8 cellular contexts compared by ENCODE assay signal in the genomic region with DNA sequence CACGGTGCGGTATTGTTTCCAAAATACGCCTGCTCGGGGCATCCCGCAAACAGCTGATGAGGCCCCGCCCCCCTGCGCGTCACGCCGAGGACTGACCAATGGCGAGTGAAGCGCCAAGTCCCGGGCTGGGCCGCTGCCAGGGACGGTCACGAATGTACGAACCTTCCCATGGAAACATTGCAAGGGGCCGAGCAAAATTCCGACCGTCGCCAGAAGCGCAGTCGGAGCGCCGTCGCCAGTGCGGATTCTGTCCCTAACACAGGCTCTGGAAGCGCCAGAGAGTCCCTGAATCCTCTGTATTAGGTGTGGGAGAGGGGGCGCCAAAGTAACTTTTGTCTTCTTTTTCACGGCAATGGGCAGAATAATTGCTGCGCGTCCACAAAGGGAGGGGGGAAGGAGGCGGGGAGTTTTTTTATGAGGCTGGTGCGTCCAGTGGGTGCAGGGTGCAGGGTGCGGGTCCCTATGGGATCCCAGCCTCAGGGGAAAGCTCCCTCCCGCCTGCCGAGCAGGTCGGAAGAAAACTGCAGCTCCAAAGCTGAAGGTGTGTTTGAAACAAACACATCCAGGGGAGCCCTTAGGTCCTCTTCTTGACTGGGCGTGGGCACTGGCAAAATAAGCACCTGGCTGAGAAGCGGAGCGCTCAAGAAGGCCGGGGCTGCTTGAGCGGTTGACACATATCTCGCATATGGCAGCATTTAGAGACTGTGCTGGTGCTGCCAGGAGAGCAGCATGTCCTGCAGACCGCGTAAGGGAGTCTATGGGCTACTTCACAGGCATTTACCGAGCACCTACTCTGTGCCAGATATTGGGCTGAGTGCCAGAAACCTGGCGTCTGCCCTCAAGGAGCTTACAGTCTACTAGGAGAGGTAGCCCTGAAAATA. TPM values are rescaled to one million over a fixed set of nuclear protein-coding genes. Genes with fewer than 3 reads are reported as not detected.
A peak's percentile ranks its signal among the peaks of the same experiment; 100 is the strongest.
DNase-seq lines count a peak whose midpoint lies in the region; TF ChIP-seq lines count a peak whose summit lies in the region.

A gene with protein sequence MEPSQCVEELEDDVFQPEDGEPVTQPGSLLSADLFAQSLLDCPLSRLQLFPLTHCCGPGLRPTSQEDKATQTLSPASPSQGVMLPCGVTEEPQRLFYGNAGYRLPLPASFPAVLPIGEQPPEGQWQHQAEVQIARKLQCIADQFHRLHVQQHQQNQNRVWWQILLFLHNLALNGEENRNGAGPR (minus strand): TSS at position 25 of the 881 bp plus-strand sequence. CDS start 2,793 bp downstream, outside the sequence.

- no peak for TF ChIP-seq CTCF in suprapubic skin (IDR thresholded peaks at IDR 0.05)

- CTCF ChIA-PET in HEK293T (lab: Yijun Ruan, JAX) = interaction anchor here (1.0 to 1.9 kb wide), 2 partner anchors 9 to 64 kb away, joined by 4 to 5 read pairs; no protein-coding TSS in a partner anchor

- H3K27ac ChIP-seq in SJSA1 (peak within 1 kb of the TSS; percentile 35), suprapubic skin (peak within 1 kb of the TSS; percentile 86)

- H3K36me3 ChIP-seq in SJSA1 (peaks cover 5% of the 10 kb centered on the region; the same call in 1 of the 2 replicates), suprapubic skin (no peaks in the 10 kb centered on the region)

- POLR2A ChIA-PET in HEK293T (lab: Yijun Ruan, JAX) = interaction anchor here (0.7 to 1.5 kb wide), 7 partner anchors 8 to 71 kb away, joined by 3 to 6 read pairs (median 4); partner anchors contain the start of genes BUB1B and SRP14

- no peak for TF ChIP-seq POLR2A in suprapubic skin (IDR thresholded peaks at IDR 0.05)

- WGBS in suprapubic skin = 9% methylated on average over 17 of the region's 48 CpGs

- H3K4me1 ChIP-seq in SJSA1 (replicated peaks) (peaks cover 51% of the 10 kb centered on the region), suprapubic skin (peaks cover 47% of the 10 kb centered on the region)

- H3K9me3 ChIP-seq in SJSA1 (replicated peaks) (no peaks in the 10 kb centered on the region), suprapubic skin (no peaks in the 10 kb centered on the region)

- peak; percentile 83 for DNase-seq in GF-D8 (lab: John Stamatoyannopoulos, UW)
- peak; percentile 84 for DNase-seq in HEK293T (ENCODE audit: extremely low spot score)
- DNase-seq in MV-4-11 (lab: John Stamatoyannopoulos, UW) = peak; percentile 99
- DNase-seq in SJSA1 (ENCODE audit: low read depth in 1 of 2, low spot score in 2 of 2) = peak; percentile 97 to 100
- peak; percentile 99 for DNase-seq in activated naive CD4-positive, alpha-beta T cell treated with Interleukin-2 at 50 U/mL for 16 hours
- peak; percentile 93 for DNase-seq in globus pallidus (ENCODE audit: low spot score)
- DNase-seq in nucleus accumbens (lab: John Stamatoyannopoulos, UW) = peak; percentile 62 to 99 (median 92)
- peak; percentile 100 for DNase-seq in suprapubic skin (ENCODE audit: low spot score in 2 of 2)

- TF ChIP-seq EP300 in suprapubic skin (IDR thresholded peaks at IDR 0.05) = no peak

- H3K4me3 ChIP-seq in SJSA1 = peak within 1 kb of the TSS; percentile 69
- H3K4me3 ChIP-seq in suprapubic skin = peak within 1 kb of the TSS; percentile 86

- H3K27me3 ChIP-seq in SJSA1 (replicated peaks) (no peaks in the 10 kb centered on the region), suprapubic skin (no peaks in the 10 kb centered on the region)

TF ChIP-seq in HEK293T, 16 proteins besides CTCF, POLR2A, EP300 and RAD21:
- TF ChIP-seq LEF1 (IDR thresholded peaks at IDR 0.05; ENCODE audit: borderline replicate concordance) (no peak), FOXM1 (IDR thresholded peaks at IDR 0.05; ENCODE audit: borderline replicate concordance) (peak; percentile 35; the same call in 1 of the 2 replicates)

RNA-seq across cellular contexts. Expression of the gene that starts here (rescaled TPM):
- total RNA-seq in SJSA1 (2014; rRNA removed; shearing (Covaris generic)) = 3.2 and 6.2 TPM in 2 replicates
- 10 to 100 TPM in 2 of 4 donors, 1 to 10 TPM in 2; 2.6 to 11.1 (median 9.8) TPM for total RNA-seq in suprapubic skin

Comparison
In these comparisons a context has a peak if more than half of its experiments do, and no peak if none do; other contexts are left out.
1. Peak in every context shown above with its lines: DNase-seq, H3K4me3 ChIP-seq and H3K27ac ChIP-seq.